8 cellular contexts compared by ENCODE assay signal in genomic region chr5:154189256-154189818, GRCh38.
DNase-seq lines count a peak whose midpoint lies in the region; ATAC-seq lines count a peak whose summit lies in the region.

No MANE protein-coding gene starts in this region.

- H3K9me3 ChIP-seq in iPS-20b (ENCODE audit: insufficient read depth, low read depth, low read length) = no peaks in the 10 kb centered on the region

- H3K27ac Mint-ChIP-seq in activated naive CD8-positive, alpha-beta T cell = peak overlapping the region; percentile 90
- H3K27ac Mint-ChIP-seq in stimulated activated naive B cell treated with anti-CD40 and anti-IgM and Interleukin-4, amounts not matched to agents 10 μg/mL and 1 μg/mL and 100 μg/mL, for 72 hours = peak overlapping the region; percentile 84

- ATAC-seq in HG03039 (IDR thresholded peaks at IDR 0.05; ENCODE audit: unreplicated experiment) (peak; percentile 12), HG03469 (IDR thresholded peaks at IDR 0.05; ENCODE audit: unreplicated experiment) (no peak)
- ATAC-seq in stimulated activated naive B cell treated with anti-CD40 and anti-IgM and Interleukin-4, amounts not matched to agents 10 μg/mL and 1 μg/mL and 100 μg/mL, for 72 hours (replicated peaks) = peak; percentile 17 to 28

- no peak overlapping the region for H3K27ac ChIP-seq in iPS-20b (ENCODE audit: low read length)

- peak overlapping the region; percentile 85 for H3K4me3 Mint-ChIP-seq in activated naive CD8-positive, alpha-beta T cell
- H3K4me3 Mint-ChIP-seq in stimulated activated naive B cell treated with anti-CD40 and anti-IgM and Interleukin-4, amounts not matched to agents 10 μg/mL and 1 μg/mL and 100 μg/mL, for 72 hours = peak overlapping the region; percentile 88

- no peaks in the 10 kb centered on the region for H3K27me3 Mint-ChIP-seq in activated naive CD8-positive, alpha-beta T cell
- no peaks in the 10 kb centered on the region for H3K27me3 Mint-ChIP-seq in stimulated activated naive B cell treated with anti-CD40 and anti-IgM and Interleukin-4, amounts not matched to agents 10 μg/mL and 1 μg/mL and 100 μg/mL, for 72 hours

- no peaks in the 10 kb centered on the region for H3K36me3 Mint-ChIP-seq in activated naive CD8-positive, alpha-beta T cell
- H3K36me3 Mint-ChIP-seq in stimulated activated naive B cell treated with anti-CD40 and anti-IgM and Interleukin-4, amounts not matched to agents 10 μg/mL and 1 μg/mL and 100 μg/mL, for 72 hours = no peaks in the 10 kb centered on the region

- DNase-seq in NCI-H748 (lab: John Stamatoyannopoulos, UW; ENCODE audit: unreplicated experiment) (peak; percentile 69), NCI-H748 treated with DMSO at 0.1 percent for 48 hours (lab: John Stamatoyannopoulos, UW) (no peak)
- peak; percentile 11 for DNase-seq in stimulated activated naive B cell treated with anti-CD40 and anti-IgM and Interleukin-4, amounts not matched to agents 10 μg/mL and 1 μg/mL and 100 μg/mL, for 72 hours
- DNase-seq in central memory CD4-positive, alpha-beta T cell = no peak

- H3K27me3 ChIP-seq in iPS-20b (ENCODE audit: insufficient read depth, low read length) = peaks cover 78% of the 10 kb centered on the region

- H3K4me1 Mint-ChIP-seq in activated naive CD8-positive, alpha-beta T cell (ENCODE audit: low read depth) = peaks cover 32% of the 10 kb centered on the region
- peaks cover 24 to 37% of the 10 kb centered on the region in 2 donors for H3K4me1 Mint-ChIP-seq in stimulated activated naive B cell treated with anti-CD40 and anti-IgM and Interleukin-4, amounts not matched to agents 10 μg/mL and 1 μg/mL and 100 μg/mL, for 72 hours

- H3K36me3 ChIP-seq in iPS-20b (ENCODE audit: insufficient read depth, low read depth, low read length) = no peaks in the 10 kb centered on the region

- H3K9me3 Mint-ChIP-seq in activated naive CD8-positive, alpha-beta T cell (ENCODE audit: low read depth) = no peaks in the 10 kb centered on the region
- H3K9me3 Mint-ChIP-seq in stimulated activated naive B cell treated with anti-CD40 and anti-IgM and Interleukin-4, amounts not matched to agents 10 μg/mL and 1 μg/mL and 100 μg/mL, for 72 hours = no peaks in the 10 kb centered on the region

- H3K9ac ChIP-seq in iPS-20b (ENCODE audit: low read depth, low read length) = no peak overlapping the region

- H3K4me1 ChIP-seq in iPS-20b (ENCODE audit: insufficient read depth, low read length) = peaks cover 12% of the 10 kb centered on the region; the same call in 1 of the 2 replicates

- peak overlapping the region; percentile 73 for H3K4me3 ChIP-seq in iPS-20b (ENCODE audit: low read length)

Comparison
In these comparisons a context has a peak if more than half of its experiments do, and no peak if none do; other contexts are left out.
1. DNase-seq: peak in NCI-H748 (single experiment) and stimulated activated naive B cell treated with anti-CD40 and anti-IgM and Interleukin-4, amounts not matched to agents 10 μg/mL and 1 μg/mL and 100 μg/mL, for 72 hours (single experiment); none in NCI-H748 treated with DMSO at 0.1 percent for 48 hours (single experiment) and central memory CD4-positive, alpha-beta T cell (single experiment).